ENCODE assay signal across 26 cellular contexts in genomic region chr4:126213996-126214395, GRCh38.
DNase-seq lines count a peak whose midpoint lies in the region; ATAC-seq and TF ChIP-seq lines count a peak whose summit lies in the region.
"Had no signal": no experiment of that assay in that cellular context is flagged by ENCODE, and none has a peak within 500 bp of the region (broad histone marks: within the 10 kb centered on the region; RNA-seq: fewer than 3 reads in every experiment).

No MANE protein-coding gene starts in this region.

- no peak for TF ChIP-seq CTCF in left lung (IDR thresholded peaks at IDR 0.05)

- H2AFZ ChIP-seq in ACC112 (ENCODE audit: low read length, unreplicated experiment) = peak overlapping the region; percentile 35

- H3K4me1 ChIP-seq in ACC112 (ENCODE audit: control insufficient read depth, insufficient read depth, low read length, unreplicated experiment) (peaks cover 6% of the 10 kb centered on the region), left lung (no peaks in the 10 kb centered on the region)
- H3K4me1 ChIP-seq: A549, gastrocnemius medialis, HAP-1 had no signal

- intact Hi-C loops in left lung (cut with DNase I) = no loop called here

- H3K9me3 ChIP-seq in left lung = no peaks in the 10 kb centered on the region
- H3K9me3 ChIP-seq: A549, gastrocnemius medialis, HAP-1, tibial artery had no signal

- no peaks in the 10 kb centered on the region for H3K27me3 ChIP-seq in ACC112 (ENCODE audit: insufficient read depth, low read length)
- no peaks in the 10 kb centered on the region for H3K27me3 ChIP-seq in left lung
- H3K27me3 ChIP-seq: gastrocnemius medialis, tibial artery had no signal

- DNase-seq in RPMI8226 = peak; percentile 4
- DNase-seq in left lung = peak in 1 of 2 donors; percentile 50
- DNase-seq in pons (ENCODE audit: low spot score) = no peak
- no peak for DNase-seq in superior temporal gyrus (ENCODE audit: extremely low spot score)
- DNase-seq in NCI-H2029 (lab: John Stamatoyannopoulos, UW) = no peak
- DNase-seq in DMS153 (lab: John Stamatoyannopoulos, UW) = no peak
- DNase-seq: activated CD4-positive, alpha-beta T cell treated with anti-CD3 and anti-CD28 coated beads for 48 hours; activated CD8-positive, alpha-beta memory T cell treated with anti-CD3 and anti-CD28 coated beads for 24 hours; activated effector memory CD4-positive, alpha-beta T cell treated with Interleukin-2 at 50 U/mL for 16 hours; CD8-positive, alpha-beta T cell; gastrocnemius medialis; hypothalamus; KBM-7; left ventricle myocardium superior; naive thymus-derived CD8-positive, alpha-beta T cell; NCI-H146; NCI-H524 treated with DMSO at 0.1 percent for 48 hours; occipital lobe; stimulated activated naive CD8-positive, alpha-beta T cell treated with anti-CD3 and anti-CD28 coated beads, Interleukin-15, amount 100 ng/mL, for 72 hours; tibial artery; WERI-Rb-1 had no signal

- H3K36me3 ChIP-seq in ACC112 (ENCODE audit: insufficient read depth, low read length) (no peaks in the 10 kb centered on the region), left lung (no peaks in the 10 kb centered on the region)
- H3K36me3 ChIP-seq: gastrocnemius medialis, HAP-1, tibial artery, WERI-Rb-1 had no signal

- H3K79me2 ChIP-seq in ACC112 (ENCODE audit: control insufficient read depth, insufficient read depth, low read length, unreplicated experiment) = no peaks in the 10 kb centered on the region

- H3K4me3 ChIP-seq in ACC112 (ENCODE audit: low read depth, low read length) (peak overlapping the region; percentile 35; the same call in 1 of the 2 replicates), left lung (no peak overlapping the region)
- H3K4me3 ChIP-seq: A549, gastrocnemius medialis, HAP-1, tibial artery had no signal

- H3K27ac ChIP-seq in ACC112 (ENCODE audit: low read depth, low read length) (no peak overlapping the region), left lung (no peak overlapping the region)
- H3K27ac ChIP-seq: A549, gastrocnemius medialis, RWPE1, tibial artery, WERI-Rb-1 had no signal

- ATAC-seq in HG03432 (IDR thresholded peaks at IDR 0.05; ENCODE audit: unreplicated experiment) = peak; percentile 45
- peak; percentile 95 for ATAC-seq in left lung
- ATAC-seq: A549; CD8-positive, alpha-beta T cell; gastrocnemius medialis; left ventricle myocardium superior; naive thymus-derived CD8-positive, alpha-beta T cell; stimulated activated naive CD8-positive, alpha-beta T cell treated with anti-CD3 and anti-CD28 coated beads, Interleukin-15, amount 100 ng/mL, for 72 hours had no signal
